15 cellular contexts compared by ENCODE assay signal in genomic region chr17:72432143-72432604, GRCh38.
DNase-seq lines count a peak whose midpoint lies in the region; ATAC-seq, FAIRE-seq and TF ChIP-seq lines count a peak whose summit lies in the region.
"Had no signal": no experiment of that assay in that cellular context is flagged by ENCODE, and none has a peak within 500 bp of the region (broad histone marks: within the 10 kb centered on the region; RNA-seq: fewer than 3 reads in every experiment).

No MANE protein-coding gene starts in this region.

- peaks cover 17% of the 10 kb centered on the region for H3K27me3 Mint-ChIP-seq in T-helper 17 cell

- H3K27me3 ChIP-seq in HCT116 (ENCODE audit: insufficient read depth, low read length), result no peaks in the 10 kb centered on the region
- no peaks in the 10 kb centered on the region for H3K27me3 ChIP-seq in colonic mucosa
- H3K27me3 ChIP-seq in smooth muscle cell (ENCODE audit: low read depth), result no peaks in the 10 kb centered on the region
- H3K27me3 ChIP-seq: ascending aorta, gastroesophageal sphincter had no signal

- ATAC-seq in HCT116 (no peak), T-helper 17 cell (no peak)
- ATAC-seq: gastroesophageal sphincter; naive thymus-derived CD4-positive, alpha-beta T cell; right cardiac atrium had no signal

- POLR2A ChIA-PET in HCT116 (lab: Charles Lee), result interaction anchor here (2.2 kb wide), 1 partner anchor 311 kb away, joined by 11 read pairs; the partner anchor contains the start of gene SOX9

- H3K36me3 ChIP-seq in HCT116 (ENCODE audit: control insufficient read depth in 1 of 2, insufficient read depth in 2 of 2, low read length in 2 of 2), result no peaks in the 10 kb centered on the region
- no peaks in the 10 kb centered on the region for H3K36me3 ChIP-seq in colonic mucosa
- no peaks in the 10 kb centered on the region for H3K36me3 ChIP-seq in smooth muscle cell (ENCODE audit: low read depth)
- H3K36me3 ChIP-seq: ascending aorta, gastroesophageal sphincter had no signal

- FAIRE-seq in D721Med (lab: Jason Lieb, UNC), result no peak
- FAIRE-seq: islet of Langerhans had no signal

- TF ChIP-seq POLR2A in HCT116 (IDR thresholded peaks at IDR 0.05; ENCODE audit: borderline replicate concordance, extremely low read depth, insufficient read depth, insufficient read length), result no peak

- no peak overlapping the region for H3K4me2 ChIP-seq in HCT116 (ENCODE audit: low read length)
- peak overlapping the region; percentile 67 for H3K4me2 ChIP-seq in smooth muscle cell

- RAD21 ChIA-PET in HCT116 (lab: Charles Lee; ENCODE audit: low non-redundant PET in 1 of 2, low total read pairs in 2 of 2, uncharacterized antibody in 2 of 2, unreplicated experiment in 2 of 2), result interaction anchor here in 1 of 2 experiments (1.2 to 1.6 kb wide), 2 partner anchors 71 to 108 kb away, joined by 4 to 8 read pairs; no protein-coding TSS in a partner anchor

- TF ChIP-seq CTCF in HCT116 (IDR thresholded peaks at IDR 0.05 in 2 of 3, conservative IDR thresholded peaks at IDR 0.05 in 1 of 3; ENCODE audit: borderline replicate concordance in 1 of 3, insufficient read depth in 1 of 3, low read depth in 2 of 3, low read length in 2 of 3) (no peak), colonic mucosa (IDR thresholded peaks at IDR 0.05) (no peak), smooth muscle cell (IDR thresholded peaks at IDR 0.05; ENCODE audit: borderline replicate concordance, insufficient read depth, poor library complexity, severe bottlenecking) (no peak), D721Med (IDR thresholded peaks at IDR 0.05; ENCODE audit: insufficient read depth, missing control alignments) (no peak)

- 32% methylated on average over 11 of the region's 11 CpGs for WGBS in smooth muscle cell (ENCODE audit: low lambda C conversion rate)

- H3F3A ChIP-seq in smooth muscle cell (ENCODE audit: low read depth), result peaks cover 10% of the 10 kb centered on the region

- H3K9ac ChIP-seq in HCT116 (ENCODE audit: low read length) (no peak overlapping the region), colonic mucosa (ENCODE audit: low read depth in 2 of 2, low read length in 2 of 2) (peak overlapping the region in 1 of 2 donors; percentile 35), smooth muscle cell (ENCODE audit: low read depth) (peak overlapping the region; percentile 9)

- no peak overlapping the region for H3K27ac Mint-ChIP-seq in T-helper 17 cell
- H3K27ac Mint-ChIP-seq: naive thymus-derived CD4-positive, alpha-beta T cell had no signal

- H3K4me1 ChIP-seq in HCT116 (ENCODE audit: control insufficient read depth in 1 of 2, insufficient read depth in 2 of 2, low read length in 2 of 2) (peaks cover 40 to 69% of the 10 kb centered on the region in 2 experiments), colonic mucosa (peaks cover 16% of the 10 kb centered on the region), smooth muscle cell (ENCODE audit: low read depth) (peaks cover 12% of the 10 kb centered on the region)
- H3K4me1 ChIP-seq: ascending aorta, gastroesophageal sphincter had no signal

- no TSS peak for BruUV-seq in HCT116 (replicated peaks; lab: Mats Ljungman, UMichigan)

- H3K4me3 ChIP-seq in HCT116 (replicated peaks in 1 of 2; ENCODE audit: low read depth in 1 of 2, low read length in 2 of 2) (no peak overlapping the region), colonic mucosa (no peak overlapping the region), smooth muscle cell (no peak overlapping the region)
- H3K4me3 ChIP-seq: ascending aorta, gastroesophageal sphincter had no signal

- CTCF ChIA-PET in HCT116 (lab: Charles Lee), result interaction anchor here (1.7 to 1.8 kb wide), 4 partner anchors 41 to 306 kb away, joined by 4 to 8 read pairs (median 4); no protein-coding TSS in a partner anchor

- intact Hi-C loops in HCT116 (cut with micrococcal nuclease), result loop anchor here (5.0 to 10.0 kb wide), 2 partner anchors 667 to 960 kb away; no protein-coding TSS in a partner anchor
- intact Hi-C loops in colonic mucosa (cut with DNase I), result no loop called here

- H3K4me1 Mint-ChIP-seq in T-helper 17 cell, result peaks cover 2% of the 10 kb centered on the region

- peaks cover 2% of the 10 kb centered on the region for H3K36me3 Mint-ChIP-seq in T-helper 17 cell (ENCODE audit: low read depth)
- H3K36me3 Mint-ChIP-seq: naive thymus-derived CD4-positive, alpha-beta T cell had no signal

- H4K20me1 ChIP-seq in HCT116 (ENCODE audit: insufficient read depth) (no peaks in the 10 kb centered on the region), smooth muscle cell (ENCODE audit: low read depth) (peaks cover 52% of the 10 kb centered on the region)

- no peaks in the 10 kb centered on the region for H3K9me3 ChIP-seq in HCT116 (ENCODE audit: control insufficient read depth in 1 of 2, insufficient read depth in 1 of 2, low read depth in 1 of 2, low read length in 2 of 2)
- no peaks in the 10 kb centered on the region for H3K9me3 ChIP-seq in colonic mucosa
- H3K9me3 ChIP-seq in smooth muscle cell (replicated peaks; ENCODE audit: low read depth), result no peaks in the 10 kb centered on the region
- no peaks in the 10 kb centered on the region for H3K9me3 ChIP-seq in T-helper 17 cell (ENCODE audit: control insufficient read depth, low read length, poor library complexity, severe bottlenecking)
- H3K9me3 ChIP-seq: ascending aorta, gastroesophageal sphincter had no signal

- H3K79me2 ChIP-seq in HCT116 (ENCODE audit: insufficient read depth, low read length), result peaks cover 49% of the 10 kb centered on the region; the same call in 1 of the 2 replicates
- H3K79me2 ChIP-seq in smooth muscle cell (ENCODE audit: low read depth), result peaks cover 42% of the 10 kb centered on the region

- no peak overlapping the region for H2AFZ ChIP-seq in HCT116 (ENCODE audit: low read depth, low read length, poor library complexity, severe bottlenecking)
- H2AFZ ChIP-seq in smooth muscle cell (ENCODE audit: low read depth), result no peak overlapping the region

- TF ChIP-seq RAD21 in HCT116 (IDR thresholded peaks at IDR 0.05; ENCODE audit: low read depth), result no peak; the same call in 1 of the 2 replicates

- DNase-seq in HCT116 (ENCODE audit: low read depth, low spot score) (no peak), NCI-H446 treated with DMSO at 0.1 percent for 48 hours (lab: John Stamatoyannopoulos, UW) (peak; percentile 49), colonic mucosa (peak; percentile 73), smooth muscle cell (lab: John Stamatoyannopoulos, UW; ENCODE audit: unreplicated experiment) (no peak), D721Med (ENCODE audit: insufficient read length, low spot score) (no peak), T-helper 17 cell (no peak)
- DNase-seq in activated CD4-positive, alpha-beta T cell treated with anti-CD3 and anti-CD28 coated beads for 1 hour, result no peak
- DNase-seq: Calu3; effector CD8-positive, alpha-beta T cell; MM.1S; naive thymus-derived CD4-positive, alpha-beta T cell had no signal

- no peak overlapping the region for H3K4me3 Mint-ChIP-seq in T-helper 17 cell
- H3K4me3 Mint-ChIP-seq: naive thymus-derived CD4-positive, alpha-beta T cell had no signal

- H3K27ac ChIP-seq in HCT116 (ENCODE audit: low read depth, low read length) (no peak overlapping the region), colonic mucosa (peak overlapping the region; percentile 63), smooth muscle cell (ENCODE audit: low read depth) (no peak overlapping the region)
- H3K27ac ChIP-seq: ascending aorta, gastroesophageal sphincter had no signal

- no peaks in the 10 kb centered on the region for H3K9me2 ChIP-seq in HCT116 (ENCODE audit: insufficient read depth)

TF ChIP-seq in HCT116, 20 proteins besides CTCF, POLR2A, EP300 and RAD21:
- TF ChIP-seq SRF (IDR thresholded peaks at IDR 0.05; ENCODE audit: low read depth) (no peak), SP1 (IDR thresholded peaks at IDR 0.05; ENCODE audit: low read depth) (0 out of 2 replicates have a peak, but pooled peaks have one; percentile 10)

Comparison
In these comparisons a context has a peak if more than half of its experiments do, and no peak if none do; other contexts are left out.
1. DNase-seq: peak in NCI-H446 treated with DMSO at 0.1 percent for 48 hours (single experiment) and colonic mucosa (single experiment); none in HCT116 (single experiment), smooth muscle cell (single experiment), activated CD4-positive, alpha-beta T cell treated with anti-CD3 and anti-CD28 coated beads for 1 hour (single experiment), D721Med (single experiment) and T-helper 17 cell (0 of 3).